In genomic region chr4:169583563-169583962, GRCh38 we compare ENCODE assay signal across 1 cellular context.
TF ChIP-seq lines count a peak whose summit lies in the region.

No MANE protein-coding gene starts in this region.

TF ChIP-seq in endothelial cell of umbilical vein, 7 proteins besides CTCF, POLR2A, EP300 and RAD21:
- TF ChIP-seq GATA2 (IDR thresholded peaks at IDR 0.05; ENCODE audit: insufficient read depth, insufficient read length, low read depth, low read length) (no peak), JUN (IDR thresholded peaks at IDR 0.05; ENCODE audit: borderline replicate concordance, insufficient read depth, insufficient read length, low read depth) (no peak), FOS (IDR thresholded peaks at IDR 0.05; ENCODE audit: borderline replicate concordance, insufficient read depth, low read length) (no peak), POLR2AphosphoS5 (IDR thresholded peaks at IDR 0.05; ENCODE audit: insufficient read depth, low read depth, low read length) (no peak), MYC (IDR thresholded peaks at IDR 0.05; ENCODE audit: low read depth, low read length) (no peak), MAX (IDR thresholded peaks at IDR 0.05; ENCODE audit: insufficient read depth, insufficient read length) (no peak), EZH2 (IDR thresholded peaks at IDR 0.05; ENCODE audit: borderline replicate concordance, low read depth, low read length, severe bottlenecking) (no peak)
